7 cellular contexts compared by ENCODE assay signal in genomic region chr9:95020644-95021043, GRCh38.
DNase-seq lines count a peak whose midpoint lies in the region; ATAC-seq, FAIRE-seq and TF ChIP-seq lines count a peak whose summit lies in the region.
"Not testable (repeated sequence)": the region's sequence is repeated elsewhere in the genome, so short reads cannot be mapped to it uniquely, and the experiment has no call there.

No MANE protein-coding gene starts in this region.

- H3K4me2 ChIP-seq in A549 (peak overlapping the region; percentile 74), keratinocyte (ENCODE audit: control insufficient read depth, extremely low read depth, insufficient read depth, low read depth, low read length) (peak overlapping the region; percentile 61)

- peak overlapping the region; percentile 86 to 99 for H3K27ac ChIP-seq in A549
- H3K27ac ChIP-seq in RWPE1, result peak overlapping the region; percentile 79
- peak overlapping the region; percentile 98 for H3K27ac ChIP-seq in foreskin keratinocyte
- H3K27ac ChIP-seq in keratinocyte (ENCODE audit: control insufficient read depth, insufficient read depth, low read length), result peak overlapping the region; percentile 99
- peak overlapping the region; percentile 38 to 99 (median 89) for H3K27ac ChIP-seq in sigmoid colon
- H3K27ac ChIP-seq in thoracic aorta, result peak overlapping the region; percentile 89 to 97

- DNase-seq in A549 (ENCODE audit: low read depth in 1 of 2, low spot score in 1 of 2); RWPE1 (ENCODE audit: low spot score); chondrocyte (ENCODE audit: low spot score); foreskin keratinocyte; keratinocyte (ENCODE audit: low read depth, low spot score); sigmoid colon; thoracic aorta (ENCODE audit: low spot score): not testable (repeated sequence)

- not testable (repeated sequence) for H3K9me1 ChIP-seq in keratinocyte (ENCODE audit: control insufficient read depth, extremely low read depth, insufficient read depth, low read length)

- TF ChIP-seq POLR2A in A549 (IDR thresholded peaks at IDR 0.05; ENCODE audit: low read length); sigmoid colon (IDR thresholded peaks at IDR 0.05): not testable (repeated sequence)

- H3K9ac ChIP-seq in keratinocyte (ENCODE audit: control insufficient read depth, extremely low read depth, insufficient read depth, low read length), result not testable (repeated sequence)

- H3K4me3 ChIP-seq in A549; keratinocyte (ENCODE audit: control insufficient read depth in 2 of 3, extremely low read depth in 1 of 3, insufficient read depth in 2 of 3, low read depth in 1 of 3, low read length in 3 of 3); sigmoid colon: not testable (repeated sequence)
- peak overlapping the region; percentile 11 for H3K4me3 ChIP-seq in thoracic aorta

- H3K27me3 Mint-ChIP-seq in chondrocyte (ENCODE audit: low read depth), result not testable (repeated sequence)

- H2AFZ ChIP-seq in keratinocyte (ENCODE audit: control insufficient read depth, low read length), result not testable (repeated sequence)

- H3K79me2 ChIP-seq in keratinocyte (ENCODE audit: control insufficient read depth, insufficient read depth, low read length), result peaks cover 38% of the 10 kb centered on the region

- 79% methylated on average over 6 of the region's 6 CpGs for WGBS in A549 (ENCODE audit: missing lambda C conversion rate)
- WGBS in sigmoid colon, 2 donors, result 96 to 97% methylated on average over 6 of the region's 6 CpGs

- dilution Hi-C loops in keratinocyte (cut with MboI; ENCODE audit: extremely low pct_ligation_motif_present, low sequenced_read_pairs), result not testable (repeated sequence)

- CTCF ChIA-PET in A549 (lab: Yijun Ruan, JAX) (interaction anchor here (1.2 to 4.2 kb wide), 7 partner anchors 9 to 352 kb away, joined by 3 to 21 read pairs (median 8); no protein-coding TSS in a partner anchor), RWPE1 (lab: Yijun Ruan, JAX) (interaction anchor here (0.6 kb wide), 2 partner anchors 1327 to 1946 kb away, joined by 4 read pairs; no protein-coding TSS in a partner anchor)

- intact Hi-C loops in sigmoid colon (cut with DNase I), result not testable (repeated sequence)

- ATAC-seq in A549; foreskin keratinocyte; thoracic aorta (ENCODE audit: insufficient number of reproducible peaks, low FRiP score, low read depth): not testable (repeated sequence)

- not testable (repeated sequence) for FAIRE-seq in A549 (lab: Jason Lieb, UNC); keratinocyte (lab: Jason Lieb, UNC)

- POLR2A ChIA-PET in A549 (lab: Yijun Ruan, JAX), result interaction anchor here (1.3 to 1.7 kb wide), 2 partner anchors 10 to 107 kb away, joined by 4 to 6 read pairs; no protein-coding TSS in a partner anchor
- POLR2A ChIA-PET in RWPE1 (lab: Yijun Ruan, JAX; ENCODE audit: low non-redundant PET), result not testable (repeated sequence)

- H3K4me1 ChIP-seq in A549, result peaks cover 99% of the 10 kb centered on the region
- peaks cover 64% of the 10 kb centered on the region for H3K4me1 ChIP-seq in foreskin keratinocyte
- peaks cover 83% of the 10 kb centered on the region for H3K4me1 ChIP-seq in keratinocyte (ENCODE audit: control insufficient read depth, extremely low read depth, insufficient read depth, low read length)
- H3K4me1 ChIP-seq in sigmoid colon, result peaks cover 0 to 100% (median 98%) of the 10 kb centered on the region in 4 donors
- H3K4me1 ChIP-seq in thoracic aorta (ENCODE audit: control insufficient read depth in 1 of 2, low read depth in 2 of 2), result peaks cover 58 to 98% of the 10 kb centered on the region in 2 donors

- H3K9me3 Mint-ChIP-seq in chondrocyte (ENCODE audit: low read depth), result not testable (repeated sequence)

- not testable (repeated sequence) for H3K4me3 Mint-ChIP-seq in chondrocyte (ENCODE audit: unreplicated experiment)

- not testable (repeated sequence) for H3K27me3 ChIP-seq in foreskin keratinocyte; keratinocyte (ENCODE audit: control insufficient read depth, extremely low read depth, insufficient read depth, low read length); sigmoid colon; thoracic aorta (replicated peaks; ENCODE audit: insufficient read depth)

- not testable (repeated sequence) for TF ChIP-seq EP300 in A549 (IDR thresholded peaks at IDR 0.05); sigmoid colon (IDR thresholded peaks at IDR 0.05)

- H3K36me3 ChIP-seq in keratinocyte (ENCODE audit: control insufficient read depth in 2 of 2, extremely low read depth in 1 of 2, insufficient read depth in 2 of 2, low read length in 2 of 2), result peaks cover 14 to 36% of the 10 kb centered on the region in 2 experiments
- H3K36me3 ChIP-seq in sigmoid colon, result peaks cover 0 to 52% (median 16%) of the 10 kb centered on the region in 4 donors
- H3K36me3 ChIP-seq in thoracic aorta, result peaks cover 35% of the 10 kb centered on the region

- peaks cover 46% of the 10 kb centered on the region for H3K36me3 Mint-ChIP-seq in chondrocyte (ENCODE audit: low read depth)

- not testable (repeated sequence) for H3K9me3 ChIP-seq in A549; keratinocyte (ENCODE audit: control insufficient read depth, low read depth, low read length); sigmoid colon; thoracic aorta

- TF ChIP-seq RAD21 in A549 (conservative IDR thresholded peaks at IDR 0.05 in 1 of 2, IDR thresholded peaks at IDR 0.05 in 1 of 2), result not testable (repeated sequence)

- peak overlapping the region; percentile 92 for H3K27ac Mint-ChIP-seq in chondrocyte (ENCODE audit: unreplicated experiment)

- TF ChIP-seq CTCF in A549 (IDR thresholded peaks at IDR 0.05); RWPE1 (conservative IDR thresholded peaks at IDR 0.05; ENCODE audit: low read depth); chondrocyte (IDR thresholded peaks at IDR 0.05); foreskin keratinocyte (conservative IDR thresholded peaks at IDR 0.05); keratinocyte (optimal IDR thresholded peaks at IDR 0.05 in 1 of 3, IDR thresholded peaks at IDR 0.05 in 1 of 3, conservative IDR thresholded peaks at IDR 0.05 in 1 of 3; ENCODE audit: extremely low read depth in 1 of 3, insufficient read depth in 2 of 3, low read length in 3 of 3); sigmoid colon (IDR thresholded peaks at IDR 0.05); thoracic aorta (IDR thresholded peaks at IDR 0.05): not testable (repeated sequence)

- not testable (repeated sequence) for H4K20me1 ChIP-seq in keratinocyte (ENCODE audit: control insufficient read depth, extremely low read depth, insufficient read depth, low read length)

- H3K4me1 Mint-ChIP-seq in chondrocyte (ENCODE audit: low read depth), result peaks cover 82% of the 10 kb centered on the region

TF ChIP-seq in A549, 52 proteins besides CTCF, POLR2A, EP300 and RAD21:
- peak; percentile 6 to 48; a peak in 1 of 4 replicates for TF ChIP-seq CEBPB (IDR thresholded peaks at IDR 0.05)
